ENCODE assay signal across 32 cellular contexts in the genomic region with DNA sequence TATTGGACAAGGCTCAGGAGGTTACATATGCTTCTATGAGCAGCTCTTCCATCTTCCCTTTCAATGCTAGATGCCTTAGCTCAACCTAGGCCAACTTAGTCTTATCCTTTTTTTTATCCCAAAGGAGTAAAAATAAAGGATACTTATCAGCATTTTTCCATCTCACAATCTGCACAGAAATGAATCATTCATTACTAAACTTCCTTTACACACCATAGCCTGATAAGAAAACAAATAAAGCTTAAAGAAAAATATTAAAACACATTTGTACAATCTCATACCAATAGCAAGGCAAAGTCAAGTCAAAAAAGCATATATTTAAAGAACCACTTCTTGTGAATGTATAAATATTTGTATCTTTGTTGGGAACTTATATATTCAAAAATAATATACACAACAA.
"Had no signal": no experiment of that assay in that cellular context is flagged by ENCODE, and none has a peak within 500 bp of the region (broad histone marks: within the 10 kb centered on the region; RNA-seq: fewer than 3 reads in every experiment).

No MANE protein-coding gene starts in this region.

- H3K9me3 ChIP-seq: ascending aorta had no signal

- H3K27ac Mint-ChIP-seq: activated CD4-positive, alpha-beta memory T cell treated with anti-CD3 and anti-CD28 coated beads, Interleukin-2, amount 10 ng/mL, durations not matched to agents 7 days and 5 days; activated CD4-positive, alpha-beta T cell treated with anti-CD3 and anti-CD28 coated beads for 36 hours; activated CD4-positive, alpha-beta T cell treated with anti-CD3 and anti-CD28 coated beads, Interleukin-2, amount 10 ng/mL, durations not matched to agents 7 days and 5 days; activated CD8-positive, alpha-beta memory T cell treated with anti-CD3 and anti-CD28 coated beads, Interleukin-2, amount 10 ng/mL, durations not matched to agents 7 days and 5 days; activated CD8-positive, alpha-beta T cell treated with anti-CD3 and anti-CD28 coated beads, Interleukin-2, amount 10 ng/mL, durations not matched to agents 7 days and 5 days; activated naive CD4-positive, alpha-beta T cell treated with anti-CD3 and anti-CD28 coated beads, Interleukin-2, amount 10 ng/mL, durations not matched to agents 7 days and 5 days; activated naive CD4-positive, alpha-beta T cell treated with anti-CD3 and anti-CD28 coated beads, Interleukin-2, amount 50 U/mL, for 24 hours; activated naive CD8-positive, alpha-beta T cell; activated naive CD8-positive, alpha-beta T cell treated with anti-CD3 and anti-CD28 coated beads, Interleukin-2, amount 10 ng/mL, durations not matched to agents 7 days and 5 days; activated naive CD8-positive, alpha-beta T cell treated with anti-CD3 and anti-CD28 coated beads, Interleukin-2, amount 50 U/mL, for 24 hours; activated T-cell treated with anti-CD3 and anti-CD28 coated beads, Interleukin-2, amount 50 U/mL, for 24 hours; activated T-helper 2 cell treated with anti-CD3 and anti-CD28 coated beads, Interferon-gamma antibody, Interleukin-2, Interleukin-4, amounts not matched to agents 10 μg/mL and 5 μg/mL and 100 μg/mL, durations not matched to agents 14 hours and 24 hours and 36 hours; brain; T-helper 17 cell; WTC11 had no signal

- H3K4me1 ChIP-seq: ascending aorta had no signal

- H3K36me3 Mint-ChIP-seq: activated CD8-positive, alpha-beta memory T cell treated with anti-CD3 and anti-CD28 coated beads, Interleukin-2, amount 10 ng/mL, durations not matched to agents 7 days and 5 days; activated naive CD4-positive, alpha-beta T cell treated with anti-CD3 and anti-CD28 coated beads, Interleukin-2, amount 10 ng/mL, durations not matched to agents 7 days and 5 days; activated naive CD4-positive, alpha-beta T cell treated with anti-CD3 and anti-CD28 coated beads, Interleukin-2, amount 50 U/mL, for 24 hours; activated naive CD8-positive, alpha-beta T cell; activated naive CD8-positive, alpha-beta T cell treated with anti-CD3 and anti-CD28 coated beads, Interleukin-2, amount 10 ng/mL, durations not matched to agents 7 days and 5 days; brain; WTC11 had no signal

- H3K4me3 ChIP-seq: ascending aorta had no signal

- H3K27me3 ChIP-seq: ascending aorta had no signal

- H3K4me1 Mint-ChIP-seq: activated CD4-positive, alpha-beta memory T cell treated with anti-CD3 and anti-CD28 coated beads, Interleukin-2, amount 10 ng/mL, durations not matched to agents 7 days and 5 days; activated CD4-positive, alpha-beta T cell treated with anti-CD3 and anti-CD28 coated beads for 36 hours; activated CD4-positive, alpha-beta T cell treated with anti-CD3 and anti-CD28 coated beads, Interleukin-2, amount 10 ng/mL, durations not matched to agents 7 days and 5 days; activated CD8-positive, alpha-beta memory T cell treated with anti-CD3 and anti-CD28 coated beads, Interleukin-2, amount 10 ng/mL, durations not matched to agents 7 days and 5 days; activated naive CD4-positive, alpha-beta T cell treated with anti-CD3 and anti-CD28 coated beads, Interleukin-2, amount 10 ng/mL, durations not matched to agents 7 days and 5 days; activated naive CD4-positive, alpha-beta T cell treated with anti-CD3 and anti-CD28 coated beads, Interleukin-2, amount 50 U/mL, for 24 hours; activated naive CD8-positive, alpha-beta T cell treated with anti-CD3 and anti-CD28 coated beads, Interleukin-2, amount 10 ng/mL, durations not matched to agents 7 days and 5 days; activated naive CD8-positive, alpha-beta T cell treated with anti-CD3 and anti-CD28 coated beads, Interleukin-2, amount 50 U/mL, for 24 hours; brain; T-helper 17 cell; WTC11 had no signal

- DNase-seq: activated CD4-positive, alpha-beta memory T cell treated with anti-CD3 and anti-CD28 coated beads, Interleukin-2, amount 10 ng/mL, durations not matched to agents 7 days and 5 days; activated CD4-positive, alpha-beta T cell treated with anti-CD3 and anti-CD28 coated beads for 1 hour; activated CD4-positive, alpha-beta T cell treated with anti-CD3 and anti-CD28 coated beads for 36 hours; activated CD4-positive, alpha-beta T cell treated with anti-CD3 and anti-CD28 coated beads for 48 hours; activated CD4-positive, alpha-beta T cell treated with anti-CD3 and anti-CD28 coated beads, Interleukin-2, amount 10 ng/mL, durations not matched to agents 7 days and 5 days; activated CD4-positive, alpha-beta T cell treated with anti-CD3 and anti-CD28 coated beads, Interleukin-2, amount 50 U/mL, for 48 hours; activated CD4-positive, CD25-positive, alpha-beta regulatory T cell; activated CD8-positive, alpha-beta memory T cell treated with anti-CD3 and anti-CD28 coated beads for 24 hours; activated CD8-positive, alpha-beta memory T cell treated with anti-CD3 and anti-CD28 coated beads, Interleukin-2, amount 10 ng/mL, durations not matched to agents 7 days and 5 days; activated CD8-positive, alpha-beta memory T cell treated with anti-CD3 and anti-CD28 coated beads, Interleukin-2, amount 50 U/mL, for 48 hours; activated CD8-positive, alpha-beta T cell treated with anti-CD3 and anti-CD28 coated beads, Interleukin-2, amount 10 ng/mL, durations not matched to agents 7 days and 5 days; activated effector memory CD4-positive, alpha-beta T cell treated with Interleukin-2 at 50 U/mL for 16 hours; activated gamma-delta T cell; activated naive CD4-positive, alpha-beta T cell treated with anti-CD3 and anti-CD28 coated beads, Interleukin-2, amount 10 ng/mL, durations not matched to agents 7 days and 5 days; activated naive CD4-positive, alpha-beta T cell treated with Interleukin-2 at 50 U/mL for 16 hours; activated naive CD8-positive, alpha-beta T cell treated with anti-CD3 and anti-CD28 coated beads, Interleukin-2, amount 10 ng/mL, durations not matched to agents 7 days and 5 days; activated naive CD8-positive, alpha-beta T cell treated with anti-CD3 and anti-CD28 coated beads, Interleukin-2, amount 50 U/mL, for 24 hours; activated T-cell treated with anti-CD3 and anti-CD28 coated beads, Interleukin-2, amount 50 U/mL, for 24 hours; activated T-cell treated with anti-CD3 and anti-CD28 coated beads, Interleukin-2, amount 50 U/mL, for 48 hours; amygdala; anterior cingulate cortex; central memory CD4-positive, alpha-beta T cell; SW 1271; T-helper 17 cell; T-helper 9 cell; WERI-Rb-1 had no signal

- H3K27ac ChIP-seq: ascending aorta, WERI-Rb-1 had no signal

- H3K27me3 Mint-ChIP-seq: activated CD4-positive, alpha-beta memory T cell treated with anti-CD3 and anti-CD28 coated beads, Interleukin-2, amount 10 ng/mL, durations not matched to agents 7 days and 5 days; activated CD4-positive, alpha-beta T cell treated with anti-CD3 and anti-CD28 coated beads, Interleukin-2, amount 10 ng/mL, durations not matched to agents 7 days and 5 days; activated CD8-positive, alpha-beta memory T cell treated with anti-CD3 and anti-CD28 coated beads, Interleukin-2, amount 10 ng/mL, durations not matched to agents 7 days and 5 days; activated naive CD4-positive, alpha-beta T cell treated with anti-CD3 and anti-CD28 coated beads, Interleukin-2, amount 10 ng/mL, durations not matched to agents 7 days and 5 days; activated naive CD8-positive, alpha-beta T cell treated with anti-CD3 and anti-CD28 coated beads, Interleukin-2, amount 10 ng/mL, durations not matched to agents 7 days and 5 days; activated naive CD8-positive, alpha-beta T cell treated with anti-CD3 and anti-CD28 coated beads, Interleukin-2, amount 50 U/mL, for 24 hours; brain had no signal

- H3K9me3 Mint-ChIP-seq: activated CD4-positive, alpha-beta memory T cell treated with anti-CD3 and anti-CD28 coated beads, Interleukin-2, amount 10 ng/mL, durations not matched to agents 7 days and 5 days; activated CD4-positive, alpha-beta T cell treated with anti-CD3 and anti-CD28 coated beads, Interleukin-2, amount 10 ng/mL, durations not matched to agents 7 days and 5 days; activated naive CD4-positive, alpha-beta T cell treated with anti-CD3 and anti-CD28 coated beads, Interleukin-2, amount 10 ng/mL, durations not matched to agents 7 days and 5 days; activated naive CD8-positive, alpha-beta T cell treated with anti-CD3 and anti-CD28 coated beads, Interleukin-2, amount 10 ng/mL, durations not matched to agents 7 days and 5 days; activated T-helper 2 cell treated with anti-CD3 and anti-CD28 coated beads, Interferon-gamma antibody, Interleukin-2, Interleukin-4, amounts not matched to agents 10 μg/mL and 5 μg/mL and 100 μg/mL, durations not matched to agents 14 hours and 24 hours and 36 hours; brain had no signal

- H3K36me3 ChIP-seq: ascending aorta, WERI-Rb-1 had no signal

- H3K4me3 Mint-ChIP-seq: activated CD4-positive, alpha-beta memory T cell treated with anti-CD3 and anti-CD28 coated beads, Interleukin-2, amount 10 ng/mL, durations not matched to agents 7 days and 5 days; activated CD4-positive, alpha-beta T cell treated with anti-CD3 and anti-CD28 coated beads for 36 hours; activated CD4-positive, alpha-beta T cell treated with anti-CD3 and anti-CD28 coated beads, Interleukin-2, amount 10 ng/mL, durations not matched to agents 7 days and 5 days; activated CD8-positive, alpha-beta memory T cell treated with anti-CD3 and anti-CD28 coated beads, Interleukin-2, amount 10 ng/mL, durations not matched to agents 7 days and 5 days; activated CD8-positive, alpha-beta T cell treated with anti-CD3 and anti-CD28 coated beads, Interleukin-2, amount 10 ng/mL, durations not matched to agents 7 days and 5 days; activated naive CD4-positive, alpha-beta T cell treated with anti-CD3 and anti-CD28 coated beads, Interleukin-2, amount 10 ng/mL, durations not matched to agents 7 days and 5 days; activated naive CD4-positive, alpha-beta T cell treated with anti-CD3 and anti-CD28 coated beads, Interleukin-2, amount 50 U/mL, for 24 hours; activated naive CD8-positive, alpha-beta T cell; activated naive CD8-positive, alpha-beta T cell treated with anti-CD3 and anti-CD28 coated beads, Interleukin-2, amount 10 ng/mL, durations not matched to agents 7 days and 5 days; activated naive CD8-positive, alpha-beta T cell treated with anti-CD3 and anti-CD28 coated beads, Interleukin-2, amount 50 U/mL, for 24 hours; activated T-cell treated with anti-CD3 and anti-CD28 coated beads, Interleukin-2, amount 50 U/mL, for 24 hours; brain; T-helper 17 cell; WTC11 had no signal
